12 cellular contexts compared by ENCODE assay signal in the genomic region with DNA sequence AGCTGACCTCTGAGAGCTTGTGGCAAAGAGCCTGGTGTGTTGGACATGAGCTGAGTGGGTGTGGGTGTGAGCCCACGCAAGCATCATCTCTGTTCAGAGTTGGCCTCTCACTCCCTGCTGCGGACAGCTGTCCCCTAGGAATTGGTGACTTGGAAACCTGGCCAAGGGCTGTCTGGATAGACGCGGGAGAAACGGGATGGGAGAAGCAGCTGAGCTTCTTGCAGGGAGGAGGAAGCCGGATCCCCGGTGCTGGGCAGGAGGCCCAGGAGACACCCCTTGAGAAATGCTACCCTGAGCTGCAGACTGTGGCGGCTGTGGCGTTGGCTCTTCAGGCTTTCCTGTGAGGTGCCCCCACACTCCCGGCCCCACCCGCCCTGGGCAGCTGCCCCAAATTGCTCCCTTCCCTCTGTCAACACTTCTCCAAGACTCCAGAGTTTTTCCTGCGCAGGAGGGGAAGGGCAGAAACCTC.
A peak's percentile ranks its signal among the peaks of the same experiment; 100 is the strongest.
DNase-seq lines count a peak whose midpoint lies in the region; ATAC-seq and TF ChIP-seq lines count a peak whose summit lies in the region.
"Had no signal": no experiment of that assay in that cellular context is flagged by ENCODE, and none has a peak within 500 bp of the region (broad histone marks: within the 10 kb centered on the region; RNA-seq: fewer than 3 reads in every experiment).

No MANE protein-coding gene starts in this region.

- ATAC-seq in Right ventricle myocardium inferior (peak; percentile 70), HG03095 (IDR thresholded peaks at IDR 0.05; ENCODE audit: unreplicated experiment) (no peak)
- ATAC-seq: A549 had no signal

- DNase-seq in NCI-H82 (lab: John Stamatoyannopoulos, UW) (peak; percentile 22), NCI-H82 treated with DMSO at 0.1 percent for 48 hours (lab: John Stamatoyannopoulos, UW; ENCODE audit: unreplicated experiment) (no peak), Right ventricle myocardium inferior (ENCODE audit: missing footprints) (peak; percentile 89), vagina (ENCODE audit: extremely low spot score in 2 of 2) (no peak), DMS153 treated with DMSO at 0.1 percent for 48 hours (lab: John Stamatoyannopoulos, UW; ENCODE audit: unreplicated experiment) (no peak), NOMO-1 treated with DMSO at 0.1 percent for 48 hours (lab: John Stamatoyannopoulos, UW; ENCODE audit: unreplicated experiment) (no peak)
- DNase-seq: MG63, NCI-H748 treated with DMSO at 0.1 percent for 48 hours, T-helper 2 cell had no signal

- H3K9me3 ChIP-seq in neutrophil (no peaks in the 10 kb centered on the region), vagina (no peaks in the 10 kb centered on the region)
- H3K9me3 ChIP-seq: MG63 had no signal

- H3K27me3 ChIP-seq in neutrophil: no peaks in the 10 kb centered on the region
- H3K27me3 ChIP-seq in vagina: no peaks in the 10 kb centered on the region
- H3K27me3 ChIP-seq: MG63 had no signal

- intact Hi-C loops in Right ventricle myocardium inferior (cut with DNase I) (no loop called here), vagina (cut with DNase I) (no loop called here)

- H3K4me1 ChIP-seq in neutrophil (ENCODE audit: control insufficient read depth in 1 of 2, insufficient read depth in 1 of 2, low read depth in 1 of 2, low read length in 1 of 2) (peaks cover 22 to 36% of the 10 kb centered on the region in 2 experiments), vagina (peaks cover 60% of the 10 kb centered on the region)

- H3K27ac ChIP-seq in neutrophil (peak overlapping the region; percentile 64), vagina (peak overlapping the region; percentile 64)

- H3K4me3 ChIP-seq in neutrophil (ENCODE audit: low read depth in 1 of 2, low read length in 1 of 2) (no peak overlapping the region), vagina (no peak overlapping the region)
- H3K4me3 ChIP-seq: A549, MG63 had no signal

- TF ChIP-seq POLR2A in vagina (IDR thresholded peaks at IDR 0.05): no peak

- TF ChIP-seq CTCF in neutrophil (IDR thresholded peaks at IDR 0.05) (no peak), vagina (IDR thresholded peaks at IDR 0.05) (no peak)

- H3K36me3 ChIP-seq in neutrophil (no peaks in the 10 kb centered on the region), vagina (no peaks in the 10 kb centered on the region)

Comparison
In these comparisons a context has a peak if more than half of its experiments do, and no peak if none do; other contexts are left out.
1. DNase-seq: peak in NCI-H82 (single experiment) and Right ventricle myocardium inferior (single experiment); none in NCI-H82 treated with DMSO at 0.1 percent for 48 hours (single experiment), vagina (0 of 2), DMS153 treated with DMSO at 0.1 percent for 48 hours (single experiment) and NOMO-1 treated with DMSO at 0.1 percent for 48 hours (single experiment).